Comparison of ENCODE assay signal across 31 cellular contexts in the genomic region with DNA sequence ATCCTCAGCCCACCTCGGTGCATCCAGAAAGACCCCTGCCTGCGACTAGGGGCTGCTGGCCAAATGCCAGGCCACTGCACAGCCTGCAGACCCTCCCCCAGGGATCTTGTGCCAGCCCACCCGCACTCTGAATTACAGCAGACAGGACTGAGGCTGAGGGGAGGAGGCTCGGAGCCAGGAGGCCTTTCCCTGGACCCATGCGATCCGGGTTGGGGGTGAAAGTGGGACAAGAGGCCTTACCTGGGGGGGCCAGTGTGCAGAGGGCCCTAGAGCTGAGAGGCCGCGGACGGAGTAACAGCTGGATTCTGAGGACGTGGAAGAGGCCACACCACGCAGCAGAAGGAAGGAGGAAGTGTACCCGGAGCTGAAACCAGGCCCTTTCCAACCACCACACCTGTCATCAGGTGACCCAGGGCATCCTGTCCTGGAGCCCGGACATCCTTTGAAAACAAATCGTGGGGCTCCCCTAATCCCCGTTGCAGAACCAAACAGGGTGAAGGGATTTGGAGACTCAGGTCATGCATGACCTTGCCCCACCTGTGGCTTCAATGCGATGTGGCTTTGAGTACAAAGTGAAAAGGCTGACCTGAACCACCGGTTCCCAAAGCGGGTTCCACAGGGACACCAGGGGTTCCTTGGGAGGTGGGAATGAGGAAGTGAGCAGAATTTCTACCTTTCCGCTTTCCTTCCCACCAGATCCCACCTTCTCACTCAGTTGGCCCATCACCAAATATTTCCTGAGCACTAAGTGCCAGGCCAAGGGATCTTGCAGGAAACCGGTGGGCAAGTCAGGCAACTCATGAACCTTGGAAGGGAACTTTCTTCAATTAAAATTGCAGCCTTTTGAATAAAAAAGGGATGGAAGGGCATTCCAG. TPM values are rescaled to one million over a fixed set of nuclear protein-coding genes. Genes with fewer than 3 reads are reported as not detected.
DNase-seq lines count a peak whose midpoint lies in the region; ATAC-seq and TF ChIP-seq lines count a peak whose summit lies in the region.
"Had no signal": no experiment of that assay in that cellular context is flagged by ENCODE, and none has a peak within 500 bp of the region (broad histone marks: within the 10 kb centered on the region; RNA-seq: fewer than 3 reads in every experiment).

No MANE protein-coding gene starts in this region.

- H3K4me1 ChIP-seq in neural progenitor cell: no peaks in the 10 kb centered on the region
- H3K4me1 ChIP-seq in left ventricle myocardium inferior: no peaks in the 10 kb centered on the region
- H3K4me1 ChIP-seq: ascending aorta, lower lobe of right lung, sigmoid colon had no signal

- no peaks in the 10 kb centered on the region for H3K9me3 Mint-ChIP-seq in neural progenitor cell
- H3K9me3 Mint-ChIP-seq: activated CD4-positive, alpha-beta memory T cell treated with anti-CD3 and anti-CD28 coated beads for 36 hours; activated naive CD4-positive, alpha-beta T cell treated with anti-CD3 and anti-CD28 coated beads, Interleukin-2, amount 50 U/mL, for 24 hours; activated T-helper 17 cell treated with anti-CD3 and anti-CD28 coated beads, Interleukin-2, amount 50 U/mL, for 72 hours; CD14-positive monocyte; dendritic cell treated with granulocyte-macrophage colony-stimulating factor and Interleukin-4, amounts not matched to agents 40 ng/mL and 50 ng/mL, for 4 days had no signal

- H3K36me3 ChIP-seq in neural progenitor cell (no peaks in the 10 kb centered on the region), left ventricle myocardium inferior (no peaks in the 10 kb centered on the region)
- H3K36me3 ChIP-seq: ascending aorta, lower lobe of right lung, MG63, neutrophil, sigmoid colon had no signal

- no peaks in the 10 kb centered on the region for H3K4me1 Mint-ChIP-seq in neural progenitor cell
- H3K4me1 Mint-ChIP-seq: activated naive CD4-positive, alpha-beta T cell treated with anti-CD3 and anti-CD28 coated beads, Interleukin-2, amount 50 U/mL, for 24 hours; activated T-helper 17 cell treated with anti-CD3 and anti-CD28 coated beads, Interleukin-2, amount 50 U/mL, for 72 hours had no signal

- no peak overlapping the region for H2AFZ ChIP-seq in neural progenitor cell (replicated peaks)

- H3K36me3 Mint-ChIP-seq in neural progenitor cell: no peaks in the 10 kb centered on the region
- H3K36me3 Mint-ChIP-seq: activated CD4-positive, alpha-beta memory T cell treated with anti-CD3 and anti-CD28 coated beads for 36 hours; activated naive CD4-positive, alpha-beta T cell treated with anti-CD3 and anti-CD28 coated beads, Interleukin-2, amount 50 U/mL, for 24 hours; CD14-positive monocyte had no signal

- no peak overlapping the region for H3K9ac ChIP-seq in neural progenitor cell

- H3K79me2 ChIP-seq in neural progenitor cell (ENCODE audit: low read depth): no peaks in the 10 kb centered on the region

- H3K4me2 ChIP-seq in neural progenitor cell: no peak overlapping the region

- no peaks in the 10 kb centered on the region for H3F3A ChIP-seq in neural progenitor cell (ENCODE audit: low read depth)

- no peak for TF ChIP-seq CTCF in neural progenitor cell (IDR thresholded peaks at IDR 0.05)
- no peak for TF ChIP-seq CTCF in left ventricle myocardium inferior (IDR thresholded peaks at IDR 0.05; ENCODE audit: borderline replicate concordance)

- ATAC-seq in left colon (peak; percentile 82), HG02798 (IDR thresholded peaks at IDR 0.05; ENCODE audit: poor library complexity, unreplicated experiment) (no peak)
- ATAC-seq: activated T-helper 17 cell treated with anti-CD3 and anti-CD28 coated beads, Interleukin-2, amount 50 U/mL, for 72 hours had no signal

- H3K4me3 Mint-ChIP-seq in neural progenitor cell: peak overlapping the region; percentile 15
- H3K4me3 Mint-ChIP-seq: activated CD4-positive, alpha-beta memory T cell treated with anti-CD3 and anti-CD28 coated beads for 36 hours; activated naive CD4-positive, alpha-beta T cell treated with anti-CD3 and anti-CD28 coated beads, Interleukin-2, amount 50 U/mL, for 24 hours; activated T-helper 17 cell treated with anti-CD3 and anti-CD28 coated beads, Interleukin-2, amount 50 U/mL, for 72 hours; dendritic cell treated with granulocyte-macrophage colony-stimulating factor and Interleukin-4, amounts not matched to agents 40 ng/mL and 50 ng/mL, for 4 days had no signal

- H4K20me1 ChIP-seq in neural progenitor cell (ENCODE audit: low read depth): no peaks in the 10 kb centered on the region

- H3K9me3 ChIP-seq in neural progenitor cell (ENCODE audit: low read depth) (no peaks in the 10 kb centered on the region), left ventricle myocardium inferior (replicated peaks) (no peaks in the 10 kb centered on the region)
- H3K9me3 ChIP-seq: ascending aorta, lower lobe of right lung, MG63, neutrophil, sigmoid colon had no signal

- H3K4me3 ChIP-seq in neural progenitor cell (no peak overlapping the region), left ventricle myocardium inferior (no peak overlapping the region)
- H3K4me3 ChIP-seq: ascending aorta, lower lobe of right lung, MG63 had no signal

- no peak overlapping the region for H3K27ac ChIP-seq in neural progenitor cell
- no peak overlapping the region for H3K27ac ChIP-seq in left ventricle myocardium inferior (replicated peaks)
- H3K27ac ChIP-seq: ascending aorta, lower lobe of right lung, neutrophil, sigmoid colon had no signal

- H3K27me3 ChIP-seq in neural progenitor cell (peaks cover 19% of the 10 kb centered on the region), left ventricle myocardium inferior (ENCODE audit: low read depth) (peaks cover 12% of the 10 kb centered on the region)
- H3K27me3 ChIP-seq: ascending aorta, MG63, sigmoid colon had no signal

- H3K27me3 Mint-ChIP-seq in neural progenitor cell (ENCODE audit: insufficient read depth, low read depth): peaks cover 9% of the 10 kb centered on the region

- intact Hi-C loops in left colon (cut with DNase I, micrococcal nuclease) (no loop called here), left ventricle myocardium inferior (cut with micrococcal nuclease) (no loop called here)

- no peak overlapping the region for H3K27ac Mint-ChIP-seq in neural progenitor cell
- H3K27ac Mint-ChIP-seq: activated CD4-positive, alpha-beta memory T cell treated with anti-CD3 and anti-CD28 coated beads for 36 hours; activated naive CD4-positive, alpha-beta T cell treated with anti-CD3 and anti-CD28 coated beads, Interleukin-2, amount 50 U/mL, for 24 hours; activated T-helper 17 cell treated with anti-CD3 and anti-CD28 coated beads, Interleukin-2, amount 50 U/mL, for 72 hours had no signal

- DNase-seq in COLO668 (lab: John Stamatoyannopoulos, UW; ENCODE audit: unreplicated experiment): peak; percentile 59
- DNase-seq in RPMI8226: peak; percentile 62
- DNase-seq in left colon: peak; percentile 72 to 79
- DNase-seq in neural progenitor cell (ENCODE audit: low spot score): no peak
- no peak for DNase-seq in left ventricle myocardium inferior
- DNase-seq in cerebellum (ENCODE audit: low spot score): no peak
- no peak for DNase-seq in NCI-H2171 treated with DMSO at 0.1 percent for 48 hours (lab: John Stamatoyannopoulos, UW)
- DNase-seq: activated CD4-positive, alpha-beta memory T cell treated with anti-CD3 and anti-CD28 coated beads for 36 hours; activated CD4-positive, CD25-positive, alpha-beta regulatory T cell treated with anti-CD3 and anti-CD28 coated beads, Interleukin-2, amount 50 U/mL, for 72 hours; caudate nucleus; HCEC 1CT; islet precursor cell; lower lobe of right lung; MG63; NCI-H2081; NCI-H774; sigmoid colon; stimulated activated CD4-positive, alpha-beta T cell treated with anti-CD3 and anti-CD28 coated beads, Interleukin-15, amount 100 ng/mL, for 24 hours; stimulated activated naive CD4-positive, alpha-beta T cell; T-helper 2 cell had no signal

RNA-seq across cellular contexts. Expression of gene FUT6, which starts 0.8 kb away (rescaled TPM):
- total RNA-seq in left colon (10 to 100 TPM; 61.6 to 74.8 TPM), neural progenitor cell (ENCODE audit: low replicate concordance) (not detected in 2 replicates), left ventricle myocardium inferior (not detected), cerebellum (not detected)
- total RNA-seq: activated CD4-positive, alpha-beta memory T cell treated with anti-CD3 and anti-CD28 coated beads for 36 hours; activated T-helper 17 cell treated with anti-CD3 and anti-CD28 coated beads, Interleukin-2, amount 50 U/mL, for 72 hours; ascending aorta; HT1080; progenitor cell of endocrine pancreas; sigmoid colon; temporal lobe; urinary bladder had no signal

RNA-seq across cellular contexts. Expression of gene FUT3, which starts 12.6 kb away (rescaled TPM):
- total RNA-seq in left colon: 100 to 1,000 TPM; 224 to 253 TPM
- total RNA-seq in neural progenitor cell (ENCODE audit: low replicate concordance): 0.34 TPM in 1 of 2 replicates, not detected in the other
- not detected for total RNA-seq in left ventricle myocardium inferior
- 0.09 TPM for total RNA-seq in cerebellum
- total RNA-seq: activated CD4-positive, alpha-beta memory T cell treated with anti-CD3 and anti-CD28 coated beads for 36 hours; ascending aorta; HT1080; progenitor cell of endocrine pancreas had no signal

RNA-seq across cellular contexts. Expression of gene FUT5, which starts 31.7 kb away (rescaled TPM):
- total RNA-seq in left colon (not detected), neural progenitor cell (ENCODE audit: low replicate concordance) (0.09 TPM in 1 of 2 replicates, not detected in the other), left ventricle myocardium inferior (not detected), cerebellum (not detected)
- total RNA-seq: ascending aorta, HT1080, lower lobe of right lung, progenitor cell of endocrine pancreas, sigmoid colon, temporal lobe, urinary bladder had no signal

RNA-seq across cellular contexts. Expression of gene NRTN, which starts 33.8 kb away (rescaled TPM):
- 1 to 10 TPM; 1.2 to 1.7 TPM for total RNA-seq in left colon
- total RNA-seq in neural progenitor cell (ENCODE audit: low replicate concordance): 2.4 and 6.0 TPM in 2 replicates
- 22.8 TPM for total RNA-seq in left ventricle myocardium inferior
- total RNA-seq in cerebellum: not detected

RNA-seq across cellular contexts. Expression of gene DUS3L, which starts 47.7 kb away (rescaled TPM):
- total RNA-seq in left colon (10 to 100 TPM; 24.8 to 39.4 TPM), neural progenitor cell (ENCODE audit: low replicate concordance) (20.7 and 27.6 TPM in 2 replicates), left ventricle myocardium inferior (14.1 TPM), cerebellum (9.0 TPM)

Comparison
In these comparisons a context has a peak if more than half of its experiments do, and no peak if none do; other contexts are left out.
1. DNase-seq: peak in COLO668 (single experiment), RPMI8226 (single experiment) and left colon (2 of 2); none in neural progenitor cell (single experiment), left ventricle myocardium inferior (single experiment), cerebellum (single experiment) and NCI-H2171 treated with DMSO at 0.1 percent for 48 hours (single experiment).
2. RNA of gene FUT6, which starts 0.8 kb away (total RNA-seq): 61.6 to 74.8 TPM in left colon; not detected in neural progenitor cell, not detected in left ventricle myocardium inferior (single experiment) and not detected in cerebellum (single experiment); every median in the first group is over 10 times any median in the second.
3. RNA of gene FUT3, which starts 12.6 kb away (total RNA-seq): 224 to 253 TPM in left colon; 0.09 TPM in cerebellum (single experiment), not detected in left ventricle myocardium inferior (single experiment) and 0.34 TPM in neural progenitor cell; every median in the first group is over 100 times any median in the second.